ENCODE assay signal across 11 cellular contexts in the genomic region with DNA sequence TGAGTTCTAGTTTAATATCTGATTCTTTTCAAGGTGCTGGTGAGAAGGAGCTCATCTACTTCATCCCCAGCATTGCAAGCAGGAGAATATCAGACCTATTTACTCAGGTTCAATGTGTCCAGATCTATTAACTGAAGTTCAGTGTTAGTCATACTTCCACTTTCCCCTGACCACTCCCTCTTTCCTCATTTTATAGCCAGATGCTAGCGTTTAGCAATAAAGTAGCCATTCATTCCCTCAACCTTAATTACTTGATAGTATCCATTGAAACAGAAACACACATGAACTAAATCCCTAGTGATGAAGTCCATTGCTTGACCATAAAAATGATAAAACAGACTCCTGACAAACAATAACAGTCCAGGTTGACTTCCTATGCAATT.
DNase-seq lines count a peak whose midpoint lies in the region; ATAC-seq and TF ChIP-seq lines count a peak whose summit lies in the region.
"Had no signal": no experiment of that assay in that cellular context is flagged by ENCODE, and none has a peak within 500 bp of the region (broad histone marks: within the 10 kb centered on the region; RNA-seq: fewer than 3 reads in every experiment).

No MANE protein-coding gene starts in this region.

- no peaks in the 10 kb centered on the region for H4K20me1 ChIP-seq in GM23338 (replicated peaks; ENCODE audit: insufficient read depth)

- no peaks in the 10 kb centered on the region; the same call in 1 of the 2 replicates for H3K9me2 ChIP-seq in GM23338 (ENCODE audit: insufficient read depth)

- H3K27me3 Mint-ChIP-seq in HFFc6 (ENCODE audit: insufficient read depth): no peaks in the 10 kb centered on the region
- peaks cover 7% of the 10 kb centered on the region for H3K27me3 Mint-ChIP-seq in GM23338 (ENCODE audit: insufficient read depth, low read depth, poor library complexity)

- H3K27me3 ChIP-seq in ACC112 (ENCODE audit: insufficient read depth, low read length) (no peaks in the 10 kb centered on the region), foreskin keratinocyte (no peaks in the 10 kb centered on the region), GM23338 (ENCODE audit: insufficient read depth) (no peaks in the 10 kb centered on the region)

- TF ChIP-seq CTCF in HFFc6 (IDR thresholded peaks at IDR 0.05) (no peak), foreskin keratinocyte (conservative IDR thresholded peaks at IDR 0.05) (no peak), GM23338 (conservative IDR thresholded peaks at IDR 0.05; ENCODE audit: low read depth in 2 of 2) (no peak)

- H2AFZ ChIP-seq in ACC112 (ENCODE audit: low read length, unreplicated experiment) (peak overlapping the region; percentile 16), GM23338 (no peak overlapping the region)

- H3K4me3 ChIP-seq in ACC112 (ENCODE audit: low read depth, low read length): peak overlapping the region; percentile 31; the same call in 1 of the 2 replicates
- H3K4me3 ChIP-seq in GM23338: no peak overlapping the region

- peaks cover 15% of the 10 kb centered on the region for H3K36me3 Mint-ChIP-seq in HFFc6 (ENCODE audit: low read depth)
- H3K36me3 Mint-ChIP-seq in GM23338 (ENCODE audit: low read depth): no peaks in the 10 kb centered on the region; the same call in 2 of the 3 replicates

- H3K79me2 ChIP-seq in ACC112 (ENCODE audit: control insufficient read depth, insufficient read depth, low read length, unreplicated experiment) (no peaks in the 10 kb centered on the region), GM23338 (replicated peaks; ENCODE audit: insufficient read depth) (no peaks in the 10 kb centered on the region)

- H3K4me1 ChIP-seq in ACC112 (ENCODE audit: control insufficient read depth, insufficient read depth, low read length, unreplicated experiment) (peaks cover 50% of the 10 kb centered on the region), foreskin keratinocyte (peaks cover 36% of the 10 kb centered on the region), GM23338 (ENCODE audit: insufficient read depth) (peaks cover 35% of the 10 kb centered on the region)

- H3K9me3 Mint-ChIP-seq in HFFc6 (0 out of 2 replicates have a peak, but pooled peaks cover 2% of the 10 kb centered on the region), GM23338 (peaks cover 7% of the 10 kb centered on the region; the same call in 1 of the 3 replicates)
- H3K9me3 Mint-ChIP-seq: activated naive CD8-positive, alpha-beta T cell treated with anti-CD3 and anti-CD28 coated beads, Interleukin-2, amount 50 U/mL, for 24 hours had no signal

- H3K4me3 Mint-ChIP-seq in HFFc6 (peak overlapping the region; percentile 60), GM23338 (no peak overlapping the region)
- H3K4me3 Mint-ChIP-seq: activated naive CD8-positive, alpha-beta T cell treated with anti-CD3 and anti-CD28 coated beads, Interleukin-2, amount 50 U/mL, for 24 hours; B cell had no signal

- H3K4me1 Mint-ChIP-seq in HFFc6 (ENCODE audit: low read depth): peaks cover 73% of the 10 kb centered on the region
- peaks cover 28% of the 10 kb centered on the region for H3K4me1 Mint-ChIP-seq in GM23338
- H3K4me1 Mint-ChIP-seq: B cell had no signal

- H3K27ac ChIP-seq in ACC112 (ENCODE audit: low read depth, low read length) (peak overlapping the region; percentile 63), foreskin keratinocyte (peak overlapping the region; percentile 16), GM23338 (ENCODE audit: low read depth) (no peak overlapping the region)

- peak; percentile 22 for ATAC-seq in foreskin keratinocyte
- ATAC-seq in HG03457 (IDR thresholded peaks at IDR 0.05; ENCODE audit: unreplicated experiment): no peak
- ATAC-seq in GM23338: no peak

- no peaks in the 10 kb centered on the region for H3F3A ChIP-seq in GM23338 (replicated peaks; ENCODE audit: low read depth)

- DNase-seq in HFFc6 (peak; percentile 61), amniotic epithelial cell (ENCODE audit: low read depth) (peak; percentile 49), foreskin keratinocyte (peak; percentile 32 to 68), COLO668 (lab: John Stamatoyannopoulos, UW; ENCODE audit: unreplicated experiment) (no peak), GM23338 (ENCODE audit: low spot score) (no peak)
- DNase-seq in activated CD4-positive, CD25-positive, alpha-beta regulatory T cell (lab: John Stamatoyannopoulos, UW): no peak
- DNase-seq: activated naive CD8-positive, alpha-beta T cell treated with anti-CD3 and anti-CD28 coated beads, Interleukin-2, amount 50 U/mL, for 24 hours; GF-D8 had no signal

- H3K4me2 ChIP-seq in GM23338: no peak overlapping the region

- H3K36me3 ChIP-seq in ACC112 (ENCODE audit: insufficient read depth, low read length) (no peaks in the 10 kb centered on the region), GM23338 (ENCODE audit: insufficient read depth) (no peaks in the 10 kb centered on the region)

- H3K27ac Mint-ChIP-seq in HFFc6 (peak overlapping the region; percentile 83), GM23338 (no peak overlapping the region)
- H3K27ac Mint-ChIP-seq: activated naive CD8-positive, alpha-beta T cell treated with anti-CD3 and anti-CD28 coated beads, Interleukin-2, amount 50 U/mL, for 24 hours; B cell had no signal

TF ChIP-seq in GM23338, 12 proteins besides CTCF, POLR2A, EP300 and RAD21 (continues in another document):
- TF ChIP-seq NANOG (IDR thresholded peaks at IDR 0.05; ENCODE audit: borderline replicate concordance): no peak
- no peak for TF ChIP-seq EZH2phosphoT487 (IDR thresholded peaks at IDR 0.05; ENCODE audit: unreplicated experiment)
- TF ChIP-seq STAT1 (IDR thresholded peaks at IDR 0.05; ENCODE audit: unreplicated experiment): no peak
- no peak for TF ChIP-seq EZH2 (IDR thresholded peaks at IDR 0.05; ENCODE audit: low read depth, unreplicated experiment)
- no peak for TF ChIP-seq CREB1 (CRISPR knock-in tag; IDR thresholded peaks at IDR 0.05; ENCODE audit: low read depth)
- TF ChIP-seq REST (IDR thresholded peaks at IDR 0.05; ENCODE audit: unreplicated experiment): no peak
- TF ChIP-seq ETS1 (IDR thresholded peaks at IDR 0.05): no peak
- TF ChIP-seq ZNF114 (CRISPR knock-in tag; IDR thresholded peaks at IDR 0.05): no peak
- no peak for TF ChIP-seq JUNB (IDR thresholded peaks at IDR 0.05; ENCODE audit: unreplicated experiment)

Comparison
In these comparisons a context has a peak if more than half of its experiments do, and no peak if none do; other contexts are left out.
1. DNase-seq: peak in HFFc6 (single experiment), amniotic epithelial cell (single experiment) and foreskin keratinocyte (2 of 2); none in activated CD4-positive, CD25-positive, alpha-beta regulatory T cell (0 of 4), COLO668 (single experiment) and GM23338 (single experiment).